In genomic region chr1:164767257-164768044, GRCh38 we compare ENCODE assay signal across 12 cellular contexts.
DNase-seq lines count a peak whose midpoint lies in the region; ATAC-seq, FAIRE-seq and TF ChIP-seq lines count a peak whose summit lies in the region.
"Had no signal": no experiment of that assay in that cellular context is flagged by ENCODE, and none has a peak within 500 bp of the region (broad histone marks: within the 10 kb centered on the region; RNA-seq: fewer than 3 reads in every experiment).

No MANE protein-coding gene starts in this region.

- no peaks in the 10 kb centered on the region for H4K20me1 ChIP-seq in SK-N-SH (ENCODE audit: insufficient read depth)

- POLR2A ChIA-PET in SK-N-SH (lab: Yijun Ruan, JAX), result no interaction called here

- 67% methylated on average over 8 of the region's 8 CpGs for WGBS in SK-N-SH (ENCODE audit: low lambda C conversion rate)

- H3K27ac ChIP-seq in SK-N-SH (ENCODE audit: low read depth in 2 of 2, low read length in 1 of 2), result peak overlapping the region; percentile 61 to 91; a peak in 3 of 4 replicates
- no peak overlapping the region for H3K27ac ChIP-seq in kidney (ENCODE audit: low read depth in 2 of 2, low read length in 2 of 2)

- TF ChIP-seq CTCF in SK-N-SH (IDR thresholded peaks at IDR 0.05) (no peak), foreskin fibroblast (IDR thresholded peaks at IDR 0.05; ENCODE audit: low read depth, low read length) (no peak), kidney (IDR thresholded peaks at IDR 0.05; ENCODE audit: borderline replicate concordance, extremely low read depth, insufficient read depth) (no peak)

- peaks cover 43% of the 10 kb centered on the region for H3F3A ChIP-seq in SK-N-SH (replicated peaks; ENCODE audit: insufficient read depth)

- peaks cover 4% of the 10 kb centered on the region; the same call in 1 of the 2 replicates for H3K79me2 ChIP-seq in SK-N-SH (ENCODE audit: insufficient read depth)

- no peak for ATAC-seq in GM18873 (IDR thresholded peaks at IDR 0.05; ENCODE audit: low FRiP score, unreplicated experiment)
- ATAC-seq: naive thymus-derived CD4-positive, alpha-beta T cell had no signal

- no peaks in the 10 kb centered on the region for H3K9me2 ChIP-seq in SK-N-SH

- H3K4me2 ChIP-seq in SK-N-SH, result peak overlapping the region; percentile 21

- peak; percentile 88 for DNase-seq in DMS 273 treated with DMSO at 0.1 percent for 48 hours (lab: John Stamatoyannopoulos, UW)
- no peak for DNase-seq in SK-N-SH
- DNase-seq in foreskin fibroblast, result peak; percentile 90 to 92
- peak; percentile 79 for DNase-seq in skeletal muscle cell (ENCODE audit: low read depth)
- no peak for DNase-seq in SKM-1 (lab: John Stamatoyannopoulos, UW; ENCODE audit: unreplicated experiment)
- DNase-seq in kidney, result no peak
- DNase-seq in occipital lobe (lab: John Stamatoyannopoulos, UW), result no peak
- DNase-seq: activated CD8-positive, alpha-beta memory T cell treated with anti-CD3 and anti-CD28 coated beads, Interleukin-2, amount 50 U/mL, for 48 hours; DND-41; naive thymus-derived CD4-positive, alpha-beta T cell; NCI-H187 had no signal

- peak in 1 of 2 experiments; percentile 84; a peak in 2 of 4 replicates for TF ChIP-seq EP300 in SK-N-SH (IDR thresholded peaks at IDR 0.05; ENCODE audit: borderline replicate concordance in 1 of 2, low read depth in 1 of 2, low read length in 1 of 2)

- H3K9me3 ChIP-seq in SK-N-SH (no peaks in the 10 kb centered on the region), kidney (ENCODE audit: control insufficient read depth in 1 of 2, low read length in 2 of 2) (no peaks in the 10 kb centered on the region)

- intact Hi-C loops in kidney (cut with DNase I), result no loop called here

- no peak for TF ChIP-seq RAD21 in SK-N-SH (IDR thresholded peaks at IDR 0.05; ENCODE audit: low read length)

- H3K4me1 ChIP-seq in SK-N-SH (ENCODE audit: control insufficient read depth in 1 of 2, insufficient read depth in 2 of 2, low read depth in 1 of 2, low read length in 1 of 2), result peaks cover 26 to 54% of the 10 kb centered on the region in 2 experiments
- H3K4me1 ChIP-seq in kidney (ENCODE audit: control insufficient read depth in 1 of 2, insufficient read depth in 1 of 2, low read depth in 1 of 2, low read length in 2 of 2), result peaks cover 11 to 29% of the 10 kb centered on the region in 2 donors

- CTCF ChIA-PET in SK-N-SH (lab: Yijun Ruan, JAX), result no interaction called here

- H3K36me3 ChIP-seq in SK-N-SH (replicated peaks in 1 of 2; ENCODE audit: control insufficient read depth in 1 of 2, insufficient read depth in 2 of 2, low read length in 1 of 2), result no peaks in the 10 kb centered on the region
- no peaks in the 10 kb centered on the region for H3K36me3 ChIP-seq in kidney (ENCODE audit: control insufficient read depth in 1 of 2, insufficient read depth in 2 of 2, low read length in 2 of 2)

- peak overlapping the region; percentile 23; the same call in 1 of the 2 replicates for H3K9ac ChIP-seq in SK-N-SH
- no peak overlapping the region for H3K9ac ChIP-seq in kidney (ENCODE audit: low read length in 2 of 2)

- H2AFZ ChIP-seq in SK-N-SH (ENCODE audit: low read depth), result no peak overlapping the region; the same call in 1 of the 2 replicates

- FAIRE-seq in kidney (lab: Jason Lieb, UNC), result no peak

- no peaks in the 10 kb centered on the region for H3K27me3 ChIP-seq in SK-N-SH (ENCODE audit: insufficient read depth)

- H3K4me3 ChIP-seq in SK-N-SH (ENCODE audit: low read depth in 2 of 2, low read length in 1 of 2) (no peak overlapping the region), foreskin fibroblast (ENCODE audit: low read depth in 1 of 2, low read length in 2 of 2) (no peak overlapping the region), skeletal muscle cell (ENCODE audit: low read depth, low read length) (no peak overlapping the region), kidney (ENCODE audit: low read length in 2 of 2) (no peak overlapping the region)

TF ChIP-seq in SK-N-SH, 30 proteins besides CTCF, POLR2A, EP300 and RAD21 (continues in another document):
- TF ChIP-seq CHD2 (IDR thresholded peaks at IDR 0.05; ENCODE audit: low read length, partially characterized antibody) (no peak), SMC3 (IDR thresholded peaks at IDR 0.05; ENCODE audit: low read depth, low read length) (no peak), NFIC (IDR thresholded peaks at IDR 0.05; ENCODE audit: borderline replicate concordance) (peak; percentile 79; the same call in 1 of the 2 replicates), POLR2AphosphoS5 (IDR thresholded peaks at IDR 0.05; ENCODE audit: low read depth, low read length) (peak; percentile 23; the same call in 1 of the 2 replicates), MXI1 (IDR thresholded peaks at IDR 0.05; ENCODE audit: low read depth, low read length) (no peak), RCOR1 (IDR thresholded peaks at IDR 0.05; ENCODE audit: low read length) (no peak), RXRA (IDR thresholded peaks at IDR 0.05; ENCODE audit: borderline replicate concordance, low read depth) (peak; percentile 53; the same call in 1 of the 2 replicates), USF1 (IDR thresholded peaks at IDR 0.05; ENCODE audit: borderline replicate concordance, low read depth) (no peak), TEAD4 (IDR thresholded peaks at IDR 0.05; ENCODE audit: borderline replicate concordance, insufficient read depth) (peak; percentile 64; the same call in 1 of the 2 replicates), FOSL2 (IDR thresholded peaks at IDR 0.05; ENCODE audit: borderline replicate concordance, low read depth) (peak; percentile 62; the same call in 1 of the 2 replicates), RFX5 (IDR thresholded peaks at IDR 0.05; ENCODE audit: low read length) (no peak), FOXJ3 (CRISPR knock-in tag; IDR thresholded peaks at IDR 0.05) (no peak), ELF1 (IDR thresholded peaks at IDR 0.05) (no peak), TCF12 (IDR thresholded peaks at IDR 0.05) (peak; percentile 66), GATA2 (CRISPR knock-in tag; IDR thresholded peaks at IDR 0.05) (no peak), JUND (IDR thresholded peaks at IDR 0.05) (peak; percentile 76), REST (IDR thresholded peaks at IDR 0.05; ENCODE audit: low read depth, low read length) (no peak), GABPA (IDR thresholded peaks at IDR 0.05; ENCODE audit: low read depth) (no peak), TAF1 (IDR thresholded peaks at IDR 0.05; ENCODE audit: borderline replicate concordance, low read depth, low read length) (no peak), FOXM1 (IDR thresholded peaks at IDR 0.05; ENCODE audit: low read depth) (no peak), USF2 (IDR thresholded peaks at IDR 0.05; ENCODE audit: borderline replicate concordance, low read depth, low read length) (no peak), NRF1 (IDR thresholded peaks at IDR 0.05; ENCODE audit: low read depth, low read length) (no peak)

Comparison
In these comparisons a context has a peak if more than half of its experiments do, and no peak if none do; other contexts are left out.
1. DNase-seq: peak in DMS 273 treated with DMSO at 0.1 percent for 48 hours (single experiment), foreskin fibroblast (2 of 2) and skeletal muscle cell (single experiment); none in SK-N-SH (single experiment), SKM-1 (single experiment), kidney (single experiment) and occipital lobe (single experiment).
2. H3K27ac ChIP-seq: peak in SK-N-SH (2 of 2); none in kidney (0 of 2).